15 cellular contexts compared by ENCODE assay signal in the genomic region with DNA sequence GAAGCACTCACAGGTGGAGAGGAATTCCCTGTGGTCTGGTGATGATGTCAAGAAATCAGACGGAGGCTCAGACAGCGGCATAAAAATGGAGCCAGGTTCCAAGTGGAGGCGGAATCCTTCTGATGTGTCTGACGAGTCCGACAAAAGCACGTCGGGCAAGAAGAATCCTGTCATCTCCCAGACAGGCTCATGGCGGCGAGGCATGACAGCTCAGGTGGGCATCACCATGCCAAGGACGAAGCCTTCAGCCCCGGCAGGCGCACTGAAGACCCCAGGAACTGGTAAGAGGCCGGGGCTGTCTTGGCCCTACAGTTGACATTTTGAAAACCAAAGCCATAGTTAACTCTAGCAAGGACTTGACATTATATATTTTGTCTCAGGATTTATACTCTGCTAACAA.
A peak's percentile ranks its signal among the peaks of the same experiment; 100 is the strongest.
DNase-seq lines count a peak whose midpoint lies in the region; ATAC-seq and TF ChIP-seq lines count a peak whose summit lies in the region.
"Had no signal": no experiment of that assay in that cellular context is flagged by ENCODE, and none has a peak within 500 bp of the region (broad histone marks: within the 10 kb centered on the region; RNA-seq: fewer than 3 reads in every experiment).

No MANE protein-coding gene starts in this region.

- no peak overlapping the region for H2BK5ac ChIP-seq in IMR-90 (ENCODE audit: low read depth, low read length, poor library complexity, severe bottlenecking)

- H3K4ac ChIP-seq in IMR-90 (ENCODE audit: low read depth, low read length): no peak overlapping the region

- H3K27ac Mint-ChIP-seq in chondrocyte (ENCODE audit: unreplicated experiment): peak overlapping the region; percentile 9
- H3K27ac Mint-ChIP-seq in activated CD4-positive, alpha-beta T cell treated with anti-CD3 and anti-CD28 coated beads, Interleukin-2, amount 10 ng/mL, durations not matched to agents 7 days and 5 days: no peak overlapping the region
- H3K27ac Mint-ChIP-seq: B cell; CD8-positive, alpha-beta memory T cell; HFFc6 had no signal

- no peak for TF ChIP-seq POLR2A in heart left ventricle (IDR thresholded peaks at IDR 0.05)
- no peak for TF ChIP-seq POLR2A in IMR-90 (IDR thresholded peaks at IDR 0.05; ENCODE audit: low read depth, low read length)

- H4K5ac ChIP-seq in IMR-90 (ENCODE audit: low read depth, low read length): no peak overlapping the region

- H2AK9ac ChIP-seq in IMR-90 (replicated peaks; ENCODE audit: low read depth, low read length, poor library complexity): peak overlapping the region; percentile 33

- no peaks in the 10 kb centered on the region for H3K9me3 ChIP-seq in heart right ventricle
- no peaks in the 10 kb centered on the region for H3K9me3 ChIP-seq in heart left ventricle
- H3K9me3 ChIP-seq in IMR-90 (ENCODE audit: control insufficient read depth, insufficient read depth, low read length): no peaks in the 10 kb centered on the region
- H3K9me3 ChIP-seq: Caco-2 had no signal

- TF ChIP-seq CTCF in heart right ventricle (IDR thresholded peaks at IDR 0.05): no peak
- TF ChIP-seq CTCF in heart left ventricle (IDR thresholded peaks at IDR 0.05): no peak
- no peak for TF ChIP-seq CTCF in IMR-90 (conservative IDR thresholded peaks at IDR 0.05; ENCODE audit: low read depth, low read length)
- no peak for TF ChIP-seq CTCF in chondrocyte (IDR thresholded peaks at IDR 0.05)

- H3K14ac ChIP-seq in IMR-90 (replicated peaks; ENCODE audit: low read depth, low read length): no peak overlapping the region

- H4K20me1 ChIP-seq in IMR-90 (ENCODE audit: insufficient read depth, low read length): peaks cover 5% of the 10 kb centered on the region; the same call in 1 of the 2 replicates

- no peak overlapping the region for H2BK20ac ChIP-seq in IMR-90 (ENCODE audit: low read depth, low read length)

- no peak overlapping the region for H2BK120ac ChIP-seq in IMR-90 (ENCODE audit: low read depth, low read length)

- H3K36me3 ChIP-seq in heart right ventricle (peaks cover 0 to 59% (median 0%) of the 10 kb centered on the region in 9 donors), heart left ventricle (peaks cover 0 to 48% (median 18%) of the 10 kb centered on the region in 9 donors), IMR-90 (ENCODE audit: control insufficient read depth, insufficient read depth, low read length) (peaks cover 25% of the 10 kb centered on the region)

- no peak overlapping the region for H2BK15ac ChIP-seq in IMR-90 (ENCODE audit: low read depth, low read length)

- no peaks in the 10 kb centered on the region for H3K9me3 Mint-ChIP-seq in chondrocyte (ENCODE audit: low read depth)
- H3K9me3 Mint-ChIP-seq in activated CD4-positive, alpha-beta T cell treated with anti-CD3 and anti-CD28 coated beads, Interleukin-2, amount 10 ng/mL, durations not matched to agents 7 days and 5 days: no peaks in the 10 kb centered on the region
- H3K9me3 Mint-ChIP-seq: CD8-positive, alpha-beta memory T cell; HFFc6 had no signal

- POLR2A ChIA-PET in IMR-90 (lab: Charles Lee; ENCODE audit: unreplicated experiment): no interaction called here
- POLR2A ChIA-PET in activated CD4-positive, alpha-beta T cell treated with anti-CD3 and anti-CD28 coated beads, Interleukin-2, amount 10 ng/mL, durations not matched to agents 7 days and 5 days (lab: Charles Lee): no interaction called here

- ATAC-seq in heart right ventricle (no peak), heart left ventricle (no peak), IMR-90 (ENCODE audit: low read depth) (no peak)

- peaks cover 66% of the 10 kb centered on the region for H3K36me3 Mint-ChIP-seq in chondrocyte (ENCODE audit: low read depth)
- H3K36me3 Mint-ChIP-seq in activated CD4-positive, alpha-beta T cell treated with anti-CD3 and anti-CD28 coated beads, Interleukin-2, amount 10 ng/mL, durations not matched to agents 7 days and 5 days (ENCODE audit: low read depth): no peaks in the 10 kb centered on the region

- H3K79me1 ChIP-seq in IMR-90 (ENCODE audit: low read depth in 1 of 2, low read length in 2 of 2): peaks cover 10% of the 10 kb centered on the region in 2 experiments; a peak in 3 of 4 replicates

- H3K4me2 ChIP-seq in IMR-90 (ENCODE audit: low read depth, low read length): no peak overlapping the region

- no peaks in the 10 kb centered on the region for H3K27me3 Mint-ChIP-seq in chondrocyte (ENCODE audit: low read depth)
- no peaks in the 10 kb centered on the region for H3K27me3 Mint-ChIP-seq in activated CD4-positive, alpha-beta T cell treated with anti-CD3 and anti-CD28 coated beads, Interleukin-2, amount 10 ng/mL, durations not matched to agents 7 days and 5 days

- TF ChIP-seq RAD21 in IMR-90 (IDR thresholded peaks at IDR 0.05; ENCODE audit: low read length): no peak

- intact Hi-C loops in heart right ventricle (cut with DNase I) (loop anchor here in 1 of 10 donors (10.0 kb wide), 1 partner anchor 69 kb away; no protein-coding TSS in a partner anchor), heart left ventricle (cut with DNase I) (loop anchor here in 3 of 10 donors (5.0 to 10.0 kb wide), 2 partner anchors 37 to 89 kb away; no protein-coding TSS in a partner anchor), IMR-90 (cut with micrococcal nuclease) (no loop called here)

- no peak overlapping the region for H4K91ac ChIP-seq in IMR-90 (ENCODE audit: insufficient read depth, low read depth, low read length)

- no peaks in the 10 kb centered on the region for H3K27me3 ChIP-seq in heart right ventricle
- no peaks in the 10 kb centered on the region for H3K27me3 ChIP-seq in heart left ventricle
- no peaks in the 10 kb centered on the region for H3K27me3 ChIP-seq in IMR-90 (ENCODE audit: control insufficient read depth, insufficient read depth, low read length)

- H3K18ac ChIP-seq in IMR-90 (ENCODE audit: low read depth, low read length): no peak overlapping the region

- dilution Hi-C loops in IMR-90 (cut with HindIII; ENCODE audit: low sequenced_read_pairs, unreplicated experiment): no loop called here

- no TSS peak for BruUV-seq in IMR-90 (replicated peaks; lab: Mats Ljungman, UMichigan)

- no peak overlapping the region for H3K9ac ChIP-seq in IMR-90 (ENCODE audit: low read depth, low read length)

- H3K23ac ChIP-seq in IMR-90 (ENCODE audit: low read depth, low read length): no peak overlapping the region

- peaks cover 18% of the 10 kb centered on the region; the same call in 1 of the 2 replicates for H3K9me1 ChIP-seq in IMR-90 (ENCODE audit: insufficient read depth, low read length)

- H3K56ac ChIP-seq in IMR-90 (ENCODE audit: extremely low read depth, insufficient read depth, low read length): no peak overlapping the region

- CTCF ChIA-PET in IMR-90 (lab: Yijun Ruan, JAX): no interaction called here
- CTCF ChIA-PET in activated CD4-positive, alpha-beta T cell treated with anti-CD3 and anti-CD28 coated beads, Interleukin-2, amount 10 ng/mL, durations not matched to agents 7 days and 5 days (lab: Charles Lee): interaction anchor here (1.7 kb wide), 1 partner anchor 12 kb away, joined by 5 read pairs; no protein-coding TSS in a partner anchor

- H3K4me1 ChIP-seq in heart right ventricle (peaks cover 5 to 61% (median 18%) of the 10 kb centered on the region in 9 donors), heart left ventricle (peaks cover 0 to 50% (median 16%) of the 10 kb centered on the region in 12 donors), IMR-90 (ENCODE audit: control insufficient read depth, insufficient read depth, low read length) (peaks cover 6% of the 10 kb centered on the region)

- peak overlapping the region in 7 of 10 donors; percentile 8 to 90 (median 74) for H3K27ac ChIP-seq in heart right ventricle
- peak overlapping the region in 6 of 12 donors; percentile 55 to 95 (median 81) for H3K27ac ChIP-seq in heart left ventricle
- no peak overlapping the region for H3K27ac ChIP-seq in IMR-90 (ENCODE audit: insufficient read depth, low read length)

- H3K4me3 ChIP-seq in heart right ventricle (no peak overlapping the region), heart left ventricle (no peak overlapping the region), IMR-90 (ENCODE audit: insufficient read depth, low read depth, low read length) (no peak overlapping the region)

- H3K4me3 Mint-ChIP-seq in chondrocyte (ENCODE audit: unreplicated experiment): no peak overlapping the region
- no peak overlapping the region for H3K4me3 Mint-ChIP-seq in activated CD4-positive, alpha-beta T cell treated with anti-CD3 and anti-CD28 coated beads, Interleukin-2, amount 10 ng/mL, durations not matched to agents 7 days and 5 days
- H3K4me3 Mint-ChIP-seq: B cell; CD14-positive monocyte; CD8-positive, alpha-beta memory T cell; HFFc6 had no signal

- H4K8ac ChIP-seq in IMR-90 (ENCODE audit: low read depth in 2 of 2, low read length in 2 of 2): no peak overlapping the region

- DNase-seq in heart right ventricle: no peak
- no peak for DNase-seq in heart left ventricle
- no peak for DNase-seq in IMR-90
- no peak for DNase-seq in chondrocyte (ENCODE audit: low spot score)
- DNase-seq in NAMALWA (ENCODE audit: low spot score): no peak
- no peak for DNase-seq in HT-29 (ENCODE audit: low spot score)
- DNase-seq in activated CD4-positive, alpha-beta T cell treated with anti-CD3 and anti-CD28 coated beads, Interleukin-2, amount 10 ng/mL, durations not matched to agents 7 days and 5 days: no peak
- DNase-seq: Caco-2; CD8-positive, alpha-beta memory T cell; DND-41; GDM1; HCEC 1CT; HFFc6 had no signal

- in situ Hi-C loops in IMR-90 (cut with MboI; ENCODE audit: low sequenced_read_pairs): no loop called here

- no peak overlapping the region for H2AK5ac ChIP-seq in IMR-90 (ENCODE audit: low read depth, low read length)

- H2AFZ ChIP-seq in IMR-90 (replicated peaks; ENCODE audit: low read length, poor library complexity): no peak overlapping the region

- 86 to 87% methylated on average over 13 of the region's 13 CpGs for WGBS in heart right ventricle, 2 donors
- 78 to 89% (median 83%) methylated on average over 11 to 13 of the region's 13 CpGs for WGBS in heart left ventricle, 4 donors
- WGBS in IMR-90 (ENCODE audit: extremely low coverage in 2 of 2, insufficient read length in 1 of 2), 2 experiments: 100% methylated on average over 5 of the region's 13 CpGs; no CpG with 5 or more reads in 1 of the 2 experiments

- peaks cover 83% of the 10 kb centered on the region for H3K4me1 Mint-ChIP-seq in chondrocyte (ENCODE audit: low read depth)
- no peaks in the 10 kb centered on the region for H3K4me1 Mint-ChIP-seq in activated CD4-positive, alpha-beta T cell treated with anti-CD3 and anti-CD28 coated beads, Interleukin-2, amount 10 ng/mL, durations not matched to agents 7 days and 5 days
- H3K4me1 Mint-ChIP-seq: CD8-positive, alpha-beta memory T cell had no signal

TF ChIP-seq in IMR-90, 13 proteins besides CTCF, POLR2A, EP300 and RAD21 (continues in another document):
- no peak for TF ChIP-seq RFX5 (IDR thresholded peaks at IDR 0.05; ENCODE audit: low read depth, low read length)
- TF ChIP-seq MAFK (IDR thresholded peaks at IDR 0.05; ENCODE audit: low read depth, low read length): no peak
- TF ChIP-seq SMC3 (IDR thresholded peaks at IDR 0.05; ENCODE audit: low read depth, low read length): no peak
- TF ChIP-seq CHD1 (IDR thresholded peaks at IDR 0.05; ENCODE audit: low read depth, low read length): no peak
- TF ChIP-seq BHLHE40 (IDR thresholded peaks at IDR 0.05; ENCODE audit: low read depth, low read length): no peak
